Comparison of ENCODE assay signal across 1 cellular context in the genomic region with DNA sequence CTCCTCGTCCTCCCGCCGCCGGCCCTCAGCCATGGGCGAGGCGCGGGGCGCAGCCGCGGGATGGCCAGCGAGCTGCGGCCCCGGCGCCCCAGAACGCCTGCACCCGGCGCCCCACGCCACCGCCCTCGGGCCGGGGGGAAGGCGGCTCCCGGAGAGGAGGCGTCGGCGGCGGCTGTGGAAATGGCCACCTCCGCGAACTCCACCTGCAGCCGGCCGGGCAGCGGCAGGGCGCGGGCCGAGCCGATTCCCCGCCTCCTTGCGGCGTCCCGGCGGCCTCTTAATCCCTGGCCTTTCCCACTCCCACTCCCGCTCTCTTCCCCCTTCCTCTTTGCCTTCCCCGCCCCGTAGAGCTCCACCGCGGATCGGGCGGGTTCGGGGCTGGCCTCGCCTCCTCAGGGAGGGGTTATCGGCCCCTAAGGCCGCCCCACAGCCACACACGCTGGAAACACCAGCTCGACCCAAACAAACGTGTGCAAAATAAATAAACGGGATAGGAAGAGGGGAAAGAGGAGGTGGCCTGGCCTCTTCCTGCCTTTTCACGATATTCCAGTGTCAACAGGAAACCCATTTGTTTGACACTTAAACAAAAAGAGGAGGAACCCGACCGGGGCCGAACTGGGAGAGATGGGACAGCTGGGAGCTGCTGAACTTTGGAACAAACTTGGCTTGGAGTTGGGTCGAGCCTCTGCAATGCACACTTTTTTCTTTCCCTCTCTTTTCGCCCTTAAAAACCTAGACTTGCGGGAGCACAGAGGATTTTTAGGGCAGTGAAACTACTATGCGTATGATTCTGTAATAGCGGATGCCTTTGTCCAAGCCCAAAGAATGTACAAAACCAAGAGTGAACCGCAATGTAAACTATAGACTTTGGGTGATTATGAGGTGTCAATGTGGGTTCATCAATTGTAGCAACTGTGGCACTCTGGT.
TF ChIP-seq lines count a peak whose summit lies in the region.

A gene with protein sequence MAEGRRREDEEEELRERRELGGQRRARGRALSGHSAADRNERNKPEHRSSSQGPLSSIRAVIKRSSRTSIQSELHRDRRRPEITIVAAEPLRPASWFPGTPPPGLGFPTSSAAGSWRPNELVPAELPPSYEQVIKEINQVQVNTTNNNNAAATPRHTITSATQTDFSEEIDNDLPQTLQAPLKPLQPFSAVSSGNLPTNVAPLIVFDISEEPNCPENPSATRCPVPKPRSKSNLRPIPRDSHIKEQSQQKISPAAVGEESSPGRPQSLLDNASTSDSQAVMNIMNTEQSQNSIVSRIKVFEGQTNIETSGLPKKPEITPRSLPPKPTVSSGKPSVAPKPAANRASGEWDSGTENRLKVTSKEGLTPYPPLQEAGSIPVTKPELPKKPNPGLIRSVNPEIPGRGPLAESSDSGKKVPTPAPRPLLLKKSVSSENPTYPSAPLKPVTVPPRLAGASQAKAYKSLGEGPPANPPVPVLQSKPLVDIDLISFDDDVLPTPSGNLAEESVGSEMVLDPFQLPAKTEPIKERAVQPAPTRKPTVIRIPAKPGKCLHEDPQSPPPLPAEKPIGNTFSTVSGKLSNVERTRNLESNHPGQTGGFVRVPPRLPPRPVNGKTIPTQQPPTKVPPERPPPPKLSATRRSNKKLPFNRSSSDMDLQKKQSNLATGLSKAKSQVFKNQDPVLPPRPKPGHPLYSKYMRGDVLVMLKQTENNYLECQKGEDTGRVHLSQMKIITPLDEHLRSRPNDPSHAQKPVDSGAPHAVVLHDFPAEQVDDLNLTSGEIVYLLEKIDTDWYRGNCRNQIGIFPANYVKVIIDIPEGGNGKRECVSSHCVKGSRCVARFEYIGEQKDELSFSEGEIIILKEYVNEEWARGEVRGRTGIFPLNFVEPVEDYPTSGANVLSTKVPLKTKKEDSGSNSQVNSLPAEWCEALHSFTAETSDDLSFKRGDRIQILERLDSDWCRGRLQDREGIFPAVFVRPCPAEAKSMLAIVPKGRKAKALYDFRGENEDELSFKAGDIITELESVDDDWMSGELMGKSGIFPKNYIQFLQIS (minus strand): TSS at position 286 of the 927 bp plus-strand sequence. CDS start 253 bp downstream, at position 33.

TF ChIP-seq in HepG2, 621 proteins besides CTCF, POLR2A, EP300 and RAD21 (continued from another document and continues in another):
- TF ChIP-seq ZNF558 (CRISPR knock-in tag; IDR thresholded peaks at IDR 0.05; ENCODE audit: borderline replicate concordance) (0 out of 2 replicates have a peak, but pooled peaks have one; percentile 79), ZNF12 (CRISPR knock-in tag; IDR thresholded peaks at IDR 0.05) (0 out of 2 replicates have a peak, but pooled peaks have one; percentile 30), ZFYVE20 (CRISPR knock-in tag; IDR thresholded peaks at IDR 0.05; ENCODE audit: borderline replicate concordance, low read depth) (no peak), NAIF1 (CRISPR knock-in tag; IDR thresholded peaks at IDR 0.05; ENCODE audit: borderline replicate concordance) (peak; percentile 89), KMT2B (CRISPR knock-in tag; IDR thresholded peaks at IDR 0.05) (peak; percentile 66), FOXA1 (IDR thresholded peaks at IDR 0.05) (peak; percentile 66), FOXA1 (CRISPR knock-in tag; IDR thresholded peaks at IDR 0.05) (peak; percentile 95), KDM6A (CRISPR knock-in tag; IDR thresholded peaks at IDR 0.05; ENCODE audit: low read depth) (peak; percentile 76; the same call in 1 of the 2 replicates), ZNF484 (CRISPR knock-in tag; IDR thresholded peaks at IDR 0.05; ENCODE audit: borderline replicate concordance, low read depth) (no peak), POGZ (CRISPR knock-in tag; IDR thresholded peaks at IDR 0.05) (peak; percentile 95), REPIN1 (CRISPR knock-in tag; IDR thresholded peaks at IDR 0.05; ENCODE audit: borderline replicate concordance, low read depth) (peak; percentile 84; the same call in 1 of the 2 replicates), ELF1 (CRISPR knock-in tag; IDR thresholded peaks at IDR 0.05) (peak; percentile 87), TMF1 (CRISPR knock-in tag; IDR thresholded peaks at IDR 0.05; ENCODE audit: low read depth) (peak; percentile 47; the same call in 1 of the 2 replicates), ZFP82 (CRISPR knock-in tag; IDR thresholded peaks at IDR 0.05; ENCODE audit: borderline replicate concordance) (peak; percentile 71; the same call in 1 of the 2 replicates), FOXK1 (CRISPR knock-in tag; IDR thresholded peaks at IDR 0.05; ENCODE audit: borderline replicate concordance, low read depth) (peak; percentile 89), HNF4A (CRISPR knock-in tag; IDR thresholded peaks at IDR 0.05) (peak; percentile 92), TFDP1 (CRISPR knock-in tag; IDR thresholded peaks at IDR 0.05; ENCODE audit: borderline replicate concordance) (peak; percentile 34; the same call in 1 of the 2 replicates), MED8 (CRISPR knock-in tag; IDR thresholded peaks at IDR 0.05; ENCODE audit: insufficient replicate concordance) (peak; percentile 94), ISL2 (CRISPR knock-in tag; IDR thresholded peaks at IDR 0.05) (peak; percentile 91), EEA1 (CRISPR knock-in tag; IDR thresholded peaks at IDR 0.05; ENCODE audit: borderline replicate concordance) (peak; percentile 69; the same call in 1 of the 2 replicates), ELF4 (CRISPR knock-in tag; IDR thresholded peaks at IDR 0.05; ENCODE audit: borderline replicate concordance) (peak; percentile 27; the same call in 1 of the 2 replicates), ZNF468 (CRISPR knock-in tag; IDR thresholded peaks at IDR 0.05) (no peak), NCOA1 (CRISPR knock-in tag; IDR thresholded peaks at IDR 0.05) (no peak), ZNF788 (CRISPR knock-in tag; IDR thresholded peaks at IDR 0.05; ENCODE audit: borderline replicate concordance) (peak; percentile 75; the same call in 1 of the 2 replicates), HNF4G (IDR thresholded peaks at IDR 0.05; ENCODE audit: borderline replicate concordance, low read depth, low read length) (peak; percentile 75), HNF4G (CRISPR knock-in tag; IDR thresholded peaks at IDR 0.05; ENCODE audit: borderline replicate concordance, low read depth) (peak; percentile 61; the same call in 1 of the 2 replicates), ZFP41 (CRISPR knock-in tag; IDR thresholded peaks at IDR 0.05; ENCODE audit: borderline replicate concordance) (no peak), FOXO1 (CRISPR knock-in tag; IDR thresholded peaks at IDR 0.05) (peak; percentile 92), ONECUT2 (CRISPR knock-in tag; IDR thresholded peaks at IDR 0.05) (no peak), RFXAP (CRISPR knock-in tag; IDR thresholded peaks at IDR 0.05; ENCODE audit: borderline replicate concordance) (peak; percentile 42; the same call in 1 of the 2 replicates), ZNF556 (CRISPR knock-in tag; IDR thresholded peaks at IDR 0.05; ENCODE audit: borderline replicate concordance) (peak; percentile 61; the same call in 1 of the 2 replicates), PRPF4 (IDR thresholded peaks at IDR 0.05; ENCODE audit: low read depth, low read length, poor library complexity, severe bottlenecking) (peak; percentile 38), NFYC (CRISPR knock-in tag; IDR thresholded peaks at IDR 0.05) (peak; percentile 54), NCOA5 (CRISPR knock-in tag; IDR thresholded peaks at IDR 0.05) (no peak), ZNF619 (CRISPR knock-in tag; IDR thresholded peaks at IDR 0.05) (0 out of 2 replicates have a peak, but pooled peaks have one; percentile 54), LCORL (IDR thresholded peaks at IDR 0.05) (no peak), LCORL (CRISPR knock-in tag; IDR thresholded peaks at IDR 0.05) (peak; percentile 97), ZNF768 (CRISPR knock-in tag; IDR thresholded peaks at IDR 0.05) (peak; percentile 48; the same call in 1 of the 2 replicates), ZNF75D (CRISPR knock-in tag; IDR thresholded peaks at IDR 0.05; ENCODE audit: borderline replicate concordance) (peak; percentile 58; the same call in 1 of the 2 replicates), NFKBIZ (CRISPR knock-in tag; IDR thresholded peaks at IDR 0.05) (peak; percentile 57; the same call in 1 of the 2 replicates), ZNF777 (CRISPR knock-in tag; IDR thresholded peaks at IDR 0.05) (peak; percentile 56; the same call in 1 of the 2 replicates), ZNF430 (CRISPR knock-in tag; IDR thresholded peaks at IDR 0.05) (peak; percentile 43; the same call in 1 of the 2 replicates), YEATS4 (CRISPR knock-in tag; IDR thresholded peaks at IDR 0.05; ENCODE audit: borderline replicate concordance) (peak; percentile 33; the same call in 1 of the 2 replicates), ZBTB38 (CRISPR knock-in tag; IDR thresholded peaks at IDR 0.05) (peak; percentile 63; the same call in 1 of the 2 replicates), KLF6 (CRISPR knock-in tag; IDR thresholded peaks at IDR 0.05) (peak; percentile 69; the same call in 1 of the 2 replicates), EZH2 (conservative IDR thresholded peaks at IDR 0.05; ENCODE audit: low read depth, low read length) (no peak), JUND (CRISPR knock-in tag; IDR thresholded peaks at IDR 0.05) (peak; percentile 51; the same call in 1 of the 2 replicates), ISX (CRISPR knock-in tag; conservative IDR thresholded peaks at IDR 0.05) (no peak)
- TF ChIP-seq, protein P1, sequence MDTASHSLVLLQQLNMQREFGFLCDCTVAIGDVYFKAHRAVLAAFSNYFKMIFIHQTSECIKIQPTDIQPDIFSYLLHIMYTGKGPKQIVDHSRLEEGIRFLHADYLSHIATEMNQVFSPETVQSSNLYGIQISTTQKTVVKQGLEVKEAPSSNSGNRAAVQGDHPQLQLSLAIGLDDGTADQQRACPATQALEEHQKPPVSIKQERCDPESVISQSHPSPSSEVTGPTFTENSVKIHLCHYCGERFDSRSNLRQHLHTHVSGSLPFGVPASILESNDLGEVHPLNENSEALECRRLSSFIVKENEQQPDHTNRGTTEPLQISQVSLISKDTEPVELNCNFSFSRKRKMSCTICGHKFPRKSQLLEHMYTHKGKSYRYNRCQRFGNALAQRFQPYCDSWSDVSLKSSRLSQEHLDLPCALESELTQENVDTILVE (CRISPR knock-in tag; IDR thresholded peaks at IDR 0.05), result peak; percentile 75; the same call in 1 of the 2 replicates
- TF ChIP-seq, protein P2, sequence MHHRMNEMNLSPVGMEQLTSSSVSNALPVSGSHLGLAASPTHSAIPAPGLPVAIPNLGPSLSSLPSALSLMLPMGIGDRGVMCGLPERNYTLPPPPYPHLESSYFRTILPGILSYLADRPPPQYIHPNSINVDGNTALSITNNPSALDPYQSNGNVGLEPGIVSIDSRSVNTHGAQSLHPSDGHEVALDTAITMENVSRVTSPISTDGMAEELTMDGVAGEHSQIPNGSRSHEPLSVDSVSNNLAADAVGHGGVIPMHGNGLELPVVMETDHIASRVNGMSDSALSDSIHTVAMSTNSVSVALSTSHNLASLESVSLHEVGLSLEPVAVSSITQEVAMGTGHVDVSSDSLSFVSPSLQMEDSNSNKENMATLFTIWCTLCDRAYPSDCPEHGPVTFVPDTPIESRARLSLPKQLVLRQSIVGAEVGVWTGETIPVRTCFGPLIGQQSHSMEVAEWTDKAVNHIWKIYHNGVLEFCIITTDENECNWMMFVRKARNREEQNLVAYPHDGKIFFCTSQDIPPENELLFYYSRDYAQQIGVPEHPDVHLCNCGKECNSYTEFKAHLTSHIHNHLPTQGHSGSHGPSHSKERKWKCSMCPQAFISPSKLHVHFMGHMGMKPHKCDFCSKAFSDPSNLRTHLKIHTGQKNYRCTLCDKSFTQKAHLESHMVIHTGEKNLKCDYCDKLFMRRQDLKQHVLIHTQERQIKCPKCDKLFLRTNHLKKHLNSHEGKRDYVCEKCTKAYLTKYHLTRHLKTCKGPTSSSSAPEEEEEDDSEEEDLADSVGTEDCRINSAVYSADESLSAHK (CRISPR knock-in tag; IDR thresholded peaks at IDR 0.05; ENCODE audit: borderline replicate concordance), result no peak
- TF ChIP-seq, protein P3, sequence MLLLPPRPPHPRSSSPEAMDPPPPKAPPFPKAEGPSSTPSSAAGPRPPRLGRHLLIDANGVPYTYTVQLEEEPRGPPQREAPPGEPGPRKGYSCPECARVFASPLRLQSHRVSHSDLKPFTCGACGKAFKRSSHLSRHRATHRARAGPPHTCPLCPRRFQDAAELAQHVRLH (CRISPR knock-in tag; IDR thresholded peaks at IDR 0.05; ENCODE audit: borderline replicate concordance, low read depth), result peak; percentile 42; the same call in 1 of the 2 replicates
- TF ChIP-seq, protein P4, sequence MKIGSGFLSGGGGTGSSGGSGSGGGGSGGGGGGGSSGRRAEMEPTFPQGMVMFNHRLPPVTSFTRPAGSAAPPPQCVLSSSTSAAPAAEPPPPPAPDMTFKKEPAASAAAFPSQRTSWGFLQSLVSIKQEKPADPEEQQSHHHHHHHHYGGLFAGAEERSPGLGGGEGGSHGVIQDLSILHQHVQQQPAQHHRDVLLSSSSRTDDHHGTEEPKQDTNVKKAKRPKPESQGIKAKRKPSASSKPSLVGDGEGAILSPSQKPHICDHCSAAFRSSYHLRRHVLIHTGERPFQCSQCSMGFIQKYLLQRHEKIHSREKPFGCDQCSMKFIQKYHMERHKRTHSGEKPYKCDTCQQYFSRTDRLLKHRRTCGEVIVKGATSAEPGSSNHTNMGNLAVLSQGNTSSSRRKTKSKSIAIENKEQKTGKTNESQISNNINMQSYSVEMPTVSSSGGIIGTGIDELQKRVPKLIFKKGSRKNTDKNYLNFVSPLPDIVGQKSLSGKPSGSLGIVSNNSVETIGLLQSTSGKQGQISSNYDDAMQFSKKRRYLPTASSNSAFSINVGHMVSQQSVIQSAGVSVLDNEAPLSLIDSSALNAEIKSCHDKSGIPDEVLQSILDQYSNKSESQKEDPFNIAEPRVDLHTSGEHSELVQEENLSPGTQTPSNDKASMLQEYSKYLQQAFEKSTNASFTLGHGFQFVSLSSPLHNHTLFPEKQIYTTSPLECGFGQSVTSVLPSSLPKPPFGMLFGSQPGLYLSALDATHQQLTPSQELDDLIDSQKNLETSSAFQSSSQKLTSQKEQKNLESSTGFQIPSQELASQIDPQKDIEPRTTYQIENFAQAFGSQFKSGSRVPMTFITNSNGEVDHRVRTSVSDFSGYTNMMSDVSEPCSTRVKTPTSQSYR (CRISPR knock-in tag; IDR thresholded peaks at IDR 0.05; ENCODE audit: borderline replicate concordance), result no peak
